In genomic region chr7:149878523-149878921, GRCh38 we compare ENCODE assay signal across 13 cellular contexts.
"Had no signal": no experiment of that assay in that cellular context is flagged by ENCODE, and none has a peak within 500 bp of the region (broad histone marks: within the 10 kb centered on the region; RNA-seq: fewer than 3 reads in every experiment).

No MANE protein-coding gene starts in this region.

- H3K4me3 ChIP-seq: cardiac muscle cell, colonic mucosa, hepatocyte, right atrium auricular region, thyroid gland, uterus had no signal

- DNase-seq: activated CD4-positive, alpha-beta T cell treated with anti-CD3 and anti-CD28 coated beads for 4 hours; activated CD8-positive, alpha-beta memory T cell treated with anti-CD3 and anti-CD28 coated beads for 24 hours; activated effector memory CD4-positive, alpha-beta T cell treated with Interleukin-2 at 50 U/mL for 16 hours; effector memory CD4-positive, alpha-beta T cell; kidney glomerular epithelial cell; small intestine; T-helper 1 cell; thyroid gland; uterus had no signal

- H3K27ac ChIP-seq: cardiac muscle cell, colonic mucosa, hepatocyte, right atrium auricular region, uterus had no signal

- H3K9me3 ChIP-seq: colonic mucosa, right atrium auricular region, thyroid gland, uterus had no signal

- H3K36me3 ChIP-seq: cardiac muscle cell, colonic mucosa, right atrium auricular region, thyroid gland, uterus had no signal

- H3K27me3 ChIP-seq: colonic mucosa, hepatocyte, right atrium auricular region, thyroid gland, uterus had no signal

- H3K4me1 ChIP-seq: colonic mucosa had no signal
